Comparison of ENCODE assay signal across 21 cellular contexts in genomic region chr4:176886135-176886534, GRCh38.
"Had no signal": no experiment of that assay in that cellular context is flagged by ENCODE, and none has a peak within 500 bp of the region (broad histone marks: within the 10 kb centered on the region; RNA-seq: fewer than 3 reads in every experiment).

No MANE protein-coding gene starts in this region.

- H3K27ac ChIP-seq: HL-60, SJSA1, SK-N-MC had no signal

- H3K4me3 ChIP-seq: MG63, SJSA1, SK-N-MC had no signal

- ATAC-seq: Panc1 had no signal

- H3K9me3 ChIP-seq: SJSA1 had no signal

- H3K36me3 ChIP-seq: MG63, SJSA1 had no signal

- DNase-seq: Karpas-422, KG1, MG63, NCI-H1092, NCI-H1105 treated with DMSO at 0.1 percent for 48 hours, NCI-H1417 treated with DMSO at 0.1 percent for 48 hours, NCI-H146, NCI-H1694 treated with DMSO at 0.1 percent for 48 hours, NCI-H1930, NCI-H2081, NCI-H2107, NCI-H2227 treated with DMSO at 0.1 percent for 48 hours, NCI-H524 treated with DMSO at 0.1 percent for 48 hours, NCI-H69, NCI-H774, Right ventricle myocardium superior, SIG-M5 had no signal

- H3K27me3 ChIP-seq: MG63, SJSA1 had no signal
